22 cellular contexts compared by ENCODE assay signal in genomic region chr20:52142801-52143200, GRCh38.
"Had no signal": no experiment of that assay in that cellular context is flagged by ENCODE, and none has a peak within 500 bp of the region (broad histone marks: within the 10 kb centered on the region; RNA-seq: fewer than 3 reads in every experiment).

No MANE protein-coding gene starts in this region.

- DNase-seq: dorsolateral prefrontal cortex; effector CD8-positive, alpha-beta T cell; heart left ventricle; hippocampal formation; kidney glomerular epithelial cell; mesendoderm; naive B cell; nephron progenitor cell; posterior cingulate gyrus; sigmoid colon; stimulated activated CD4-positive, alpha-beta T cell treated with anti-CD3 and anti-CD28 coated beads, Interleukin-2, amount 100 ng/mL, for 24 hours; stimulated activated CD4-positive, alpha-beta T cell treated with anti-CD3 and anti-CD28 coated beads, Interleukin-4, amount 100 ng/mL, for 4 hours; stimulated activated naive B cell treated with anti-CD40 and anti-IgM and Interleukin-4, amounts not matched to agents 10 μg/mL and 1 μg/mL and 100 μg/mL, for 72 hours; stimulated activated naive CD8-positive, alpha-beta T cell treated with anti-CD3 and anti-CD28 coated beads, Interleukin-15, amount 100 ng/mL, for 72 hours; testis; upper lobe of right lung had no signal

- H3K4me1 ChIP-seq: sigmoid colon, testis, tibial nerve, upper lobe of right lung, vagina had no signal

- H3K9me3 ChIP-seq: sigmoid colon, testis, upper lobe of right lung, vagina had no signal

- H3K4me3 ChIP-seq: dorsolateral prefrontal cortex, heart left ventricle, sigmoid colon, skin epidermis, testis, tibial nerve, upper lobe of right lung, vagina had no signal

- H3K27me3 ChIP-seq: dorsolateral prefrontal cortex, heart left ventricle, sigmoid colon, testis, tibial nerve, upper lobe of right lung, vagina had no signal

- H3K36me3 ChIP-seq: sigmoid colon, upper lobe of right lung, vagina had no signal

- FAIRE-seq: frontal cortex, islet of Langerhans had no signal

- ATAC-seq: esophagus mucosa; heart left ventricle; stimulated activated naive B cell treated with anti-CD40 and anti-IgM and Interleukin-4, amounts not matched to agents 10 μg/mL and 1 μg/mL and 100 μg/mL, for 72 hours; stimulated activated naive CD8-positive, alpha-beta T cell treated with anti-CD3 and anti-CD28 coated beads, Interleukin-15, amount 100 ng/mL, for 72 hours; upper lobe of right lung had no signal

- H3K27ac ChIP-seq: dorsolateral prefrontal cortex, heart left ventricle, sigmoid colon, skin epidermis, testis, tibial nerve, upper lobe of right lung, vagina had no signal
